33 cellular contexts compared by ENCODE assay signal in genomic region chr9:16877256-16877655, GRCh38. TPM values are rescaled to one million over a fixed set of nuclear protein-coding genes. Genes with fewer than 3 reads are reported as not detected.
DNase-seq lines count a peak whose midpoint lies in the region; ATAC-seq and TF ChIP-seq lines count a peak whose summit lies in the region.
"Had no signal": no experiment of that assay in that cellular context is flagged by ENCODE, and none has a peak within 500 bp of the region (broad histone marks: within the 10 kb centered on the region; RNA-seq: fewer than 3 reads in every experiment).

No MANE protein-coding gene starts in this region.

- TF ChIP-seq CTCF in GM23338 (conservative IDR thresholded peaks at IDR 0.05; ENCODE audit: low read depth in 2 of 2): no peak
- TF ChIP-seq CTCF in dorsolateral prefrontal cortex (IDR thresholded peaks at IDR 0.05 in 54 of 56, conservative IDR thresholded peaks at IDR 0.05 in 2 of 56; ENCODE audit: low read depth in 1 of 56, partially characterized antibody in 56 of 56): no peak

- H2BK5ac ChIP-seq in mesenchymal stem cell (ENCODE audit: low read depth, low read length, poor library complexity, severe bottlenecking): no peak overlapping the region
- H2BK5ac ChIP-seq in neuronal stem cell (ENCODE audit: low read length): no peak overlapping the region

- H3K79me1 ChIP-seq in mesenchymal stem cell (replicated peaks; ENCODE audit: low read length, poor library complexity, severe bottlenecking) (no peaks in the 10 kb centered on the region), neuronal stem cell (ENCODE audit: low read depth, low read length) (no peaks in the 10 kb centered on the region)

- H3K9me3 Mint-ChIP-seq in GM23338: peaks cover 16% of the 10 kb centered on the region

- H3K4me3 ChIP-seq in GM23338: no peak overlapping the region
- no peak overlapping the region for H3K4me3 ChIP-seq in mesenchymal stem cell (ENCODE audit: insufficient read depth in 1 of 2, low read depth in 1 of 2, low read length in 2 of 2)
- H3K4me3 ChIP-seq in neuronal stem cell (ENCODE audit: low read length in 2 of 2): no peak overlapping the region
- no peak overlapping the region for H3K4me3 ChIP-seq in dorsolateral prefrontal cortex
- H3K4me3 ChIP-seq: A549; BLaER1; BLaER1 treated with 17β-estradiol and CSF1 and Interleukin-3, amounts not matched to agents 10 nM and 100 nM had no signal

- no peaks in the 10 kb centered on the region for H3K9me3 ChIP-seq in mesenchymal stem cell (ENCODE audit: control insufficient read depth, low read length)
- no peaks in the 10 kb centered on the region for H3K9me3 ChIP-seq in neuronal stem cell (replicated peaks in 1 of 2; ENCODE audit: control insufficient read depth in 2 of 2, insufficient read depth in 1 of 2, low read depth in 1 of 2, low read length in 2 of 2)
- H3K9me3 ChIP-seq: A549, BE2C, Caco-2 had no signal

- H3K27ac ChIP-seq in GM23338 (ENCODE audit: low read depth) (no peak overlapping the region), mesenchymal stem cell (ENCODE audit: low read length, poor library complexity, severe bottlenecking) (no peak overlapping the region), neuronal stem cell (replicated peaks; ENCODE audit: low read length) (no peak overlapping the region), dorsolateral prefrontal cortex (no peak overlapping the region)
- H3K27ac ChIP-seq: 22Rv1; A549; BLaER1; BLaER1 treated with 17β-estradiol and CSF1 and Interleukin-3, amounts not matched to agents 10 nM and 100 nM; C4-2B had no signal

- no peak for ATAC-seq in GM23338
- ATAC-seq: A549; CD8-positive, alpha-beta T cell had no signal

- no peaks in the 10 kb centered on the region for H4K20me1 ChIP-seq in GM23338 (replicated peaks; ENCODE audit: insufficient read depth)
- H4K20me1 ChIP-seq: BLaER1; BLaER1 treated with 17β-estradiol and CSF1 and Interleukin-3, amounts not matched to agents 10 nM and 100 nM had no signal

- H3K9me2 ChIP-seq in GM23338 (ENCODE audit: insufficient read depth): no peaks in the 10 kb centered on the region; the same call in 1 of the 2 replicates

- H3K4ac ChIP-seq in mesenchymal stem cell (ENCODE audit: low read depth in 1 of 2, low read length in 2 of 2): no peak overlapping the region
- no peak overlapping the region for H3K4ac ChIP-seq in neuronal stem cell (ENCODE audit: low read length)

- no peak overlapping the region for H2AK5ac ChIP-seq in mesenchymal stem cell (ENCODE audit: low read length, severe bottlenecking)
- no peak overlapping the region for H2AK5ac ChIP-seq in neuronal stem cell (ENCODE audit: low read depth, low read length)

- H3K23ac ChIP-seq in mesenchymal stem cell (ENCODE audit: low read length in 2 of 2): no peak overlapping the region
- H3K23ac ChIP-seq in neuronal stem cell (ENCODE audit: low read depth, low read length, poor library complexity): peak overlapping the region; percentile 55

- H2BK12ac ChIP-seq in mesenchymal stem cell (ENCODE audit: low read length in 2 of 2) (no peak overlapping the region), neuronal stem cell (ENCODE audit: low read length) (no peak overlapping the region)

- no peak for DNase-seq in GM23338 (ENCODE audit: low spot score)
- DNase-seq in mesenchymal stem cell: no peak
- no peak for DNase-seq in neuronal stem cell (ENCODE audit: low spot score)
- DNase-seq in SHP77 treated with DMSO at 0.1 percent for 48 hours (lab: John Stamatoyannopoulos, UW): no peak
- DNase-seq in dorsolateral prefrontal cortex: no peak
- DNase-seq in stimulated activated CD8-positive, alpha-beta memory T cell treated with anti-CD3 and anti-CD28 coated beads, Interleukin-4, amount 100 ng/mL, for 48 hours: no peak
- DNase-seq: 8988T; ACHN; AML-193; BE2C; C1 segment of cervical spinal cord; Caco-2; Calu3; CD4-positive, alpha-beta memory T cell; CD4-positive, alpha-beta T cell; CD4-positive, CD25-positive, alpha-beta regulatory T cell; CD8-positive, alpha-beta memory T cell; CD8-positive, alpha-beta T cell; COR-L47; DMS 273 treated with DMSO at 0.1 percent for 48 hours; DMS153; DMS53; DMS79; DMS79 treated with DMSO at 0.1 percent for 48 hours; DND-41; EL had no signal

- H3K27me3 Mint-ChIP-seq in GM23338 (ENCODE audit: insufficient read depth, low read depth, poor library complexity): no peaks in the 10 kb centered on the region

- peak overlapping the region; percentile 72 for H4K91ac ChIP-seq in mesenchymal stem cell (ENCODE audit: low read length)
- H4K91ac ChIP-seq in neuronal stem cell (ENCODE audit: low read depth, low read length, poor library complexity): no peak overlapping the region

- H3K4me1 Mint-ChIP-seq in GM23338: peaks cover 13% of the 10 kb centered on the region
- H3K4me1 Mint-ChIP-seq: B cell; CD4-positive, alpha-beta memory T cell; CD4-positive, CD25-positive, alpha-beta regulatory T cell; CD8-positive, alpha-beta memory T cell had no signal

- H4K8ac ChIP-seq in mesenchymal stem cell (ENCODE audit: low read length): no peak overlapping the region
- H4K8ac ChIP-seq in neuronal stem cell (ENCODE audit: low read depth, low read length): peak overlapping the region; percentile 43

- H3K36me3 Mint-ChIP-seq in GM23338 (ENCODE audit: low read depth): peaks cover 7% of the 10 kb centered on the region; the same call in 1 of the 3 replicates
- H3K36me3 Mint-ChIP-seq: CD14-positive monocyte; CD4-positive, alpha-beta memory T cell; CD4-positive, CD25-positive, alpha-beta regulatory T cell; CD8-positive, alpha-beta memory T cell; CD8-positive, alpha-beta T cell had no signal

- H3K27ac Mint-ChIP-seq in GM23338: no peak overlapping the region
- H3K27ac Mint-ChIP-seq: B cell; CD14-positive monocyte; CD4-positive, alpha-beta memory T cell; CD4-positive, alpha-beta T cell; CD4-positive, CD25-positive, alpha-beta regulatory T cell; CD8-positive, alpha-beta memory T cell; CD8-positive, alpha-beta T cell had no signal

- H3F3A ChIP-seq in GM23338 (replicated peaks; ENCODE audit: low read depth): no peaks in the 10 kb centered on the region; the same call in 1 of the 2 replicates

- H3K4me1 ChIP-seq in GM23338 (ENCODE audit: insufficient read depth) (peaks cover 21% of the 10 kb centered on the region), mesenchymal stem cell (ENCODE audit: control insufficient read depth, insufficient read depth, low read depth, low read length) (no peaks in the 10 kb centered on the region), neuronal stem cell (ENCODE audit: control insufficient read depth in 2 of 2, insufficient read depth in 1 of 2, low read depth in 1 of 2, low read length in 2 of 2) (no peaks in the 10 kb centered on the region)
- H3K4me1 ChIP-seq: A549, BE2C, Caco-2 had no signal

- H3K18ac ChIP-seq in mesenchymal stem cell (ENCODE audit: low read depth in 1 of 2, low read length in 2 of 2): no peak overlapping the region
- H3K18ac ChIP-seq in neuronal stem cell (ENCODE audit: low read length): no peak overlapping the region

- no peak overlapping the region for H3K9ac ChIP-seq in mesenchymal stem cell (ENCODE audit: low read length)
- H3K9ac ChIP-seq in neuronal stem cell (ENCODE audit: low read depth, low read length, poor library complexity): no peak overlapping the region
- H3K9ac ChIP-seq: BLaER1; BLaER1 treated with 17β-estradiol and CSF1 and Interleukin-3, amounts not matched to agents 10 nM and 100 nM had no signal

- intact Hi-C loops in dorsolateral prefrontal cortex (cut with DNase I): no loop called here

- WGBS in mesenchymal stem cell: 86% methylated on average over 14 of the region's 19 CpGs
- no CpG with 5 or more reads among the region's 19 CpGs for WGBS in neuronal stem cell (ENCODE audit: extremely low coverage in 2 of 2, insufficient read length in 2 of 2, insufficient replicate concordance in 1 of 2), 2 donors

- no peak overlapping the region for H3K4me2 ChIP-seq in GM23338
- no peak overlapping the region for H3K4me2 ChIP-seq in mesenchymal stem cell (ENCODE audit: low read length, poor library complexity, severe bottlenecking)
- H3K4me2 ChIP-seq in neuronal stem cell (ENCODE audit: insufficient read depth, low read length, poor library complexity, severe bottlenecking): no peak overlapping the region
- H3K4me2 ChIP-seq: A549; BLaER1; BLaER1 treated with 17β-estradiol and CSF1 and Interleukin-3, amounts not matched to agents 10 nM and 100 nM had no signal

- peak overlapping the region in 1 of 2 experiments; percentile 1 for H3K14ac ChIP-seq in mesenchymal stem cell (ENCODE audit: low read length in 2 of 2)
- H3K14ac ChIP-seq in neuronal stem cell (ENCODE audit: low read length): no peak overlapping the region

- no peak overlapping the region for H2BK15ac ChIP-seq in mesenchymal stem cell (ENCODE audit: low read depth, poor library complexity, severe bottlenecking)
- H2BK15ac ChIP-seq in neuronal stem cell (ENCODE audit: low read length): no peak overlapping the region

- 0 out of 2 replicates have a peak, but pooled peaks cover 4% of the 10 kb centered on the region for H3K27me3 ChIP-seq in GM23338 (ENCODE audit: insufficient read depth)
- H3K27me3 ChIP-seq in mesenchymal stem cell (ENCODE audit: control insufficient read depth in 1 of 2, insufficient read depth in 1 of 2, low read length in 2 of 2): no peaks in the 10 kb centered on the region
- H3K27me3 ChIP-seq in neuronal stem cell (ENCODE audit: control insufficient read depth in 3 of 3, insufficient read depth in 3 of 3, low read depth in 1 of 3, low read length in 3 of 3): peaks cover 0 to 16% (median 2%) of the 10 kb centered on the region in 3 experiments
- H3K27me3 ChIP-seq in dorsolateral prefrontal cortex: peaks cover 0 to 9% (median 0%) of the 10 kb centered on the region in 45 donors
- H3K27me3 ChIP-seq: BE2C; BLaER1; BLaER1 treated with 17β-estradiol and CSF1 and Interleukin-3, amounts not matched to agents 10 nM and 100 nM had no signal

- H3K79me2 ChIP-seq in GM23338 (replicated peaks; ENCODE audit: insufficient read depth): no peaks in the 10 kb centered on the region

- no peak overlapping the region for H2BK120ac ChIP-seq in mesenchymal stem cell (ENCODE audit: low read depth, low read length)
- H2BK120ac ChIP-seq in neuronal stem cell (ENCODE audit: low read depth, low read length): no peak overlapping the region

- no peaks in the 10 kb centered on the region for H3K36me3 ChIP-seq in GM23338 (ENCODE audit: insufficient read depth)
- no peaks in the 10 kb centered on the region for H3K36me3 ChIP-seq in mesenchymal stem cell (ENCODE audit: control insufficient read depth in 1 of 2, insufficient read depth in 2 of 2, low read depth in 1 of 2, low read length in 2 of 2)
- no peaks in the 10 kb centered on the region for H3K36me3 ChIP-seq in neuronal stem cell (replicated peaks in 1 of 2; ENCODE audit: control insufficient read depth in 2 of 2, insufficient read depth in 2 of 2, low read length in 2 of 2)
- H3K36me3 ChIP-seq: BE2C; BLaER1; BLaER1 treated with 17β-estradiol and CSF1 and Interleukin-3, amounts not matched to agents 10 nM and 100 nM had no signal

- H3K4me3 Mint-ChIP-seq in GM23338: no peak overlapping the region
- H3K4me3 Mint-ChIP-seq: B cell; CD14-positive monocyte; CD4-positive, alpha-beta memory T cell; CD4-positive, alpha-beta T cell; CD4-positive, CD25-positive, alpha-beta regulatory T cell; CD8-positive, alpha-beta memory T cell; CD8-positive, alpha-beta T cell had no signal

- H2AFZ ChIP-seq in GM23338 (peak overlapping the region; percentile 66; the same call in 1 of the 2 replicates), mesenchymal stem cell (ENCODE audit: low read depth, low read length) (no peak overlapping the region), neuronal stem cell (ENCODE audit: low read length) (no peak overlapping the region)

RNA-seq across cellular contexts. Expression of gene BNC2, which starts 6.8 kb away (rescaled TPM):
- 13.2 and 17.7 TPM in 2 replicates for total RNA-seq in GM23338 (2014; rRNA removed; shearing (Covaris generic))
- polyA plus RNA-seq in GM23338 (2016; fragmentation: Nextera tagmentation; extraction: Ambion mirVana): 9.9 and 12.7 TPM in 2 replicates
- polyA plus RNA-seq in mesenchymal stem cell (2013, experiment 1 of 2): 7.0 TPM
- 6.8 TPM for polyA plus RNA-seq in mesenchymal stem cell (2013, experiment 2 of 2)
- polyA plus RNA-seq in neuronal stem cell (2013, experiment 1 of 2): 0.61 TPM
- 0.60 TPM for polyA plus RNA-seq in neuronal stem cell (2013, experiment 2 of 2)
- total RNA-seq in dorsolateral prefrontal cortex: 10 to 100 TPM in 1 of 120 experiments, 1 to 10 TPM in 116, under 1 TPM in 3; 0.72 to 12.5 (median 3.7) TPM
- total RNA-seq: B cell; Calu3; CD4-positive, alpha-beta memory T cell; CD4-positive, alpha-beta T cell; CD4-positive, CD25-positive, alpha-beta regulatory T cell had no signal
- polyA plus RNA-seq: CD4-positive, alpha-beta memory T cell; CD4-positive, CD25-positive, alpha-beta regulatory T cell; CD8-positive, alpha-beta memory T cell had no signal
